ENCODE assay signal across 14 cellular contexts in the genomic region with DNA sequence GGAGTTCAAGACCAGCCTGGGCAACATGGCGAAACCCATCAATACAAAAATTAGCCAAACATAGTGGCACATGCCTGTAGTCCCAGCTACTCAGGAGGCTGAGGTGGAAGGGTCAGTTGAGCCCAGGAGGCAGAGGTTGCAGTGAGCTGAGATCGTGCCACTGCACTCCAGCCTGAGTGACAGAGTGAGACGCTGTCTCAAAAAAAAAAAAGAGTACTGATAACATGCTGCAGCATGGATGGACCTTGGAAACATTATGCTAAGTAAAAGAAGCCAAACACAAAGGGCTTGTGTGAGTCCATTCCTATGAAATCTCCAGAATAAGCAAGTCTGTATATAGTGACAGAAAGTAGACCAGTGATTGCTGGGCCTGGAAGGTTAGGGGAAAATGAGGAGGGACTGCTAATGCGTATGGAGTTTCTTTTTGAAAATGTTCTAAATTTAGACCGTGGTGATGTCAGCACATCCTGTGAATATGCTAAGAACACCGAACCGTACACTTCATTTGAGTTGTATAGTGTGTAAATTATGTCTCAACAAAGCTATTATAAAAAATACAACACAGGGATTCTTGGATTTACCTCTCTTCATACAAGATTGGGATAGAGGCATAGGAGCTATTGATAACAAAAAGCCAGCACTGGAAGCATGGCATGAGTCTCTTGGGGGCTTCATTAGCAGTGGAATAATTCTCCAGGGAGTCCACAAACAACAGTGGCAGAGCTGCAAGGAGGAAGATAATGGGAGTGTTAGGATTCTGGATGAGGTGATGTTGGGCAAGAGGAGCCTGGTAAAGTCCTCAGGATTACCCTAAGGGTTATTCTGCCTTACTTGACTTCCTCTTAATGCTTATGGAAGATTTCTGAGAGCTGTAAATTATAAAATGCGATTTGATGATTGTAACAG.
DNase-seq lines count a peak whose midpoint lies in the region; ATAC-seq, FAIRE-seq and TF ChIP-seq lines count a peak whose summit lies in the region.
"Had no signal": no experiment of that assay in that cellular context is flagged by ENCODE, and none has a peak within 500 bp of the region (broad histone marks: within the 10 kb centered on the region; RNA-seq: fewer than 3 reads in every experiment).

No MANE protein-coding gene starts in this region.

- peaks cover 13% of the 10 kb centered on the region for H3K4me1 Mint-ChIP-seq in activated T-cell treated with anti-CD3 and anti-CD28 coated beads, Interleukin-2, amount 50 U/mL, for 72 hours (ENCODE audit: low read depth)
- peaks cover 3% of the 10 kb centered on the region for H3K4me1 Mint-ChIP-seq in T-helper 17 cell
- H3K4me1 Mint-ChIP-seq in stimulated activated memory B cell treated with anti-CD40 and anti-IgM and Interleukin-4, amounts not matched to agents 10 μg/mL and 1 μg/mL and 100 μg/mL, for 72 hours: peaks cover 14% of the 10 kb centered on the region

- TF ChIP-seq CTCF in foreskin keratinocyte (conservative IDR thresholded peaks at IDR 0.05): no peak

- H3K4me1 ChIP-seq in foreskin keratinocyte: no peaks in the 10 kb centered on the region
- H3K4me1 ChIP-seq: Peyer's patch, upper lobe of left lung had no signal

- no peaks in the 10 kb centered on the region for H3K27me3 Mint-ChIP-seq in activated T-cell treated with anti-CD3 and anti-CD28 coated beads, Interleukin-2, amount 50 U/mL, for 72 hours (ENCODE audit: low read depth)
- no peaks in the 10 kb centered on the region for H3K27me3 Mint-ChIP-seq in T-helper 17 cell
- no peaks in the 10 kb centered on the region for H3K27me3 Mint-ChIP-seq in stimulated activated memory B cell treated with anti-CD40 and anti-IgM and Interleukin-4, amounts not matched to agents 10 μg/mL and 1 μg/mL and 100 μg/mL, for 72 hours
- H3K27me3 Mint-ChIP-seq: activated naive CD8-positive, alpha-beta T cell treated with anti-CD3 and anti-CD28 coated beads, Interleukin-2, amount 10 ng/mL, durations not matched to agents 7 days and 5 days had no signal

- intact Hi-C loops in Right ventricle myocardium superior (cut with DNase I): no loop called here

- ATAC-seq in activated T-cell treated with anti-CD3 and anti-CD28 coated beads, Interleukin-2, amount 50 U/mL, for 72 hours (replicated peaks in 1 of 2): no peak
- ATAC-seq in T-helper 17 cell (no peak), Right ventricle myocardium superior (ENCODE audit: poor library complexity) (peak; percentile 53), foreskin keratinocyte (no peak)
- ATAC-seq in stimulated activated memory B cell treated with anti-CD40 and anti-IgM and Interleukin-4, amounts not matched to agents 10 μg/mL and 1 μg/mL and 100 μg/mL, for 72 hours: no peak

- no peaks in the 10 kb centered on the region for H3K9me3 ChIP-seq in T-helper 17 cell (ENCODE audit: control insufficient read depth, low read length, poor library complexity, severe bottlenecking)
- H3K9me3 ChIP-seq: Peyer's patch, upper lobe of left lung had no signal

- no peak for DNase-seq in activated T-cell treated with anti-CD3 and anti-CD28 coated beads, Interleukin-2, amount 50 U/mL, for 72 hours
- DNase-seq in activated T-cell treated with anti-CD3 and anti-CD28 coated beads, Interleukin-2, amount 50 U/mL, for 48 hours: no peak
- DNase-seq in T-helper 17 cell (no peak), Right ventricle myocardium superior (no peak), HTR-8/SVneo (ENCODE audit: insufficient read length, low spot score) (no peak), foreskin keratinocyte (no peak)
- DNase-seq in activated effector memory CD4-positive, alpha-beta T cell treated with anti-CD3 and anti-CD28 coated beads, Interleukin-2, amount 50 U/mL, for 16 hours: no peak
- DNase-seq: activated CD4-positive, alpha-beta T cell treated with anti-CD3 and anti-CD28 coated beads, Interleukin-2, amount 50 U/mL, for 48 hours; activated naive CD8-positive, alpha-beta T cell treated with anti-CD3 and anti-CD28 coated beads, Interleukin-2, amount 10 ng/mL, durations not matched to agents 7 days and 5 days; DMS153; Peyer's patch; posterior cingulate gyrus; upper lobe of left lung had no signal

- no peaks in the 10 kb centered on the region for H3K9me3 Mint-ChIP-seq in activated T-cell treated with anti-CD3 and anti-CD28 coated beads, Interleukin-2, amount 50 U/mL, for 72 hours
- H3K9me3 Mint-ChIP-seq in stimulated activated memory B cell treated with anti-CD40 and anti-IgM and Interleukin-4, amounts not matched to agents 10 μg/mL and 1 μg/mL and 100 μg/mL, for 72 hours: no peaks in the 10 kb centered on the region
- H3K9me3 Mint-ChIP-seq: activated naive CD8-positive, alpha-beta T cell treated with anti-CD3 and anti-CD28 coated beads, Interleukin-2, amount 10 ng/mL, durations not matched to agents 7 days and 5 days had no signal

- no peaks in the 10 kb centered on the region for H3K27me3 ChIP-seq in foreskin keratinocyte
- H3K27me3 ChIP-seq: Peyer's patch, upper lobe of left lung had no signal

- FAIRE-seq in HTR-8/SVneo (lab: Jason Lieb, UNC): no peak

- peaks cover 2 to 17% of the 10 kb centered on the region in 2 donors for H3K36me3 Mint-ChIP-seq in activated T-cell treated with anti-CD3 and anti-CD28 coated beads, Interleukin-2, amount 50 U/mL, for 72 hours (ENCODE audit: insufficient read depth in 2 of 2)
- H3K36me3 Mint-ChIP-seq in T-helper 17 cell (ENCODE audit: low read depth): peaks cover 9% of the 10 kb centered on the region
- H3K36me3 Mint-ChIP-seq in stimulated activated memory B cell treated with anti-CD40 and anti-IgM and Interleukin-4, amounts not matched to agents 10 μg/mL and 1 μg/mL and 100 μg/mL, for 72 hours: peaks cover 69% of the 10 kb centered on the region

- no peak overlapping the region for H3K27ac ChIP-seq in foreskin keratinocyte
- H3K27ac ChIP-seq: Peyer's patch had no signal

- no peak overlapping the region for H3K4me3 Mint-ChIP-seq in activated T-cell treated with anti-CD3 and anti-CD28 coated beads, Interleukin-2, amount 50 U/mL, for 72 hours
- no peak overlapping the region for H3K4me3 Mint-ChIP-seq in T-helper 17 cell
- H3K4me3 Mint-ChIP-seq in stimulated activated memory B cell treated with anti-CD40 and anti-IgM and Interleukin-4, amounts not matched to agents 10 μg/mL and 1 μg/mL and 100 μg/mL, for 72 hours: no peak overlapping the region
- H3K4me3 Mint-ChIP-seq: activated naive CD8-positive, alpha-beta T cell treated with anti-CD3 and anti-CD28 coated beads, Interleukin-2, amount 10 ng/mL, durations not matched to agents 7 days and 5 days had no signal

- H3K27ac Mint-ChIP-seq in activated T-cell treated with anti-CD3 and anti-CD28 coated beads, Interleukin-2, amount 50 U/mL, for 72 hours: peak overlapping the region; percentile 36
- peak overlapping the region; percentile 21 for H3K27ac Mint-ChIP-seq in T-helper 17 cell
- peak overlapping the region; percentile 46 for H3K27ac Mint-ChIP-seq in stimulated activated memory B cell treated with anti-CD40 and anti-IgM and Interleukin-4, amounts not matched to agents 10 μg/mL and 1 μg/mL and 100 μg/mL, for 72 hours
- H3K27ac Mint-ChIP-seq: activated naive CD8-positive, alpha-beta T cell treated with anti-CD3 and anti-CD28 coated beads, Interleukin-2, amount 10 ng/mL, durations not matched to agents 7 days and 5 days had no signal
